ENCODE assay signal across 8 cellular contexts in the genomic region with DNA sequence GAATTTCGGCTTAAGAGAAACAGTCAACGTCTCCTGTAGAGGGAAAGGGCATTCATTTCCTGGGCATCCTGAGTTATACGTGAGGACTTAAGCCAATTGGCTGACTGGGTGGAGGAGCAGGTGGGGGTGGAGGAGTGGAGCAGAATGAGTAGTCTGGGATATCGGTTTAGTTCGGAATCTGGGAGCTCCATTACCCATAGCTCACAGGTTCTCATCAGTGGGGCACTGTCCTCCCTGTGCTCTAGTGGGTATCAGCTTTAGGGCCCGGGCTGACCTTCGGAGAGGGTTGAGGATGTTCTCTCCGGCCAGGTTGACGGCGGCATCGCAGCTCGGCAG. TPM values are rescaled to one million over a fixed set of nuclear protein-coding genes. Genes with fewer than 3 reads are reported as not detected.
DNase-seq lines count a peak whose midpoint lies in the region; ATAC-seq lines count a peak whose summit lies in the region.

No MANE protein-coding gene starts in this region.

- 2% methylated on average over 12 of the region's 12 CpGs for WGBS in HUES64

- H3K9ac ChIP-seq in HUES64 (ENCODE audit: low read depth, low read length), result peak overlapping the region; percentile 90

- H3K4me3 Mint-ChIP-seq in CD4-positive, alpha-beta memory T cell, result peak overlapping the region; percentile 87 to 97 (median 92)
- H3K4me3 Mint-ChIP-seq in activated T-helper 2 cell treated with anti-CD3 and anti-CD28 coated beads, Interferon-gamma antibody, Interleukin-2, Interleukin-4, amounts not matched to agents 10 μg/mL and 5 μg/mL and 100 μg/mL, durations not matched to agents 14 hours and 24 hours and 36 hours (ENCODE audit: low read depth), result peak overlapping the region; percentile 95

- H3K36me3 ChIP-seq in CD4-positive, alpha-beta memory T cell (ENCODE audit: insufficient read depth, low read length), result peaks cover 32% of the 10 kb centered on the region
- peaks cover 41% of the 10 kb centered on the region for H3K36me3 ChIP-seq in HUES64 (ENCODE audit: insufficient read depth, low read length)

- H3K9me3 Mint-ChIP-seq in CD4-positive, alpha-beta memory T cell, result peaks cover 0 to 2% (median 0%) of the 10 kb centered on the region in 8 donors
- H3K9me3 Mint-ChIP-seq in activated T-helper 2 cell treated with anti-CD3 and anti-CD28 coated beads, Interferon-gamma antibody, Interleukin-2, Interleukin-4, amounts not matched to agents 10 μg/mL and 5 μg/mL and 100 μg/mL, durations not matched to agents 14 hours and 24 hours and 36 hours, result no peaks in the 10 kb centered on the region

- no peak for ATAC-seq in GM19023 (IDR thresholded peaks at IDR 0.05; ENCODE audit: unreplicated experiment)

- H3K4me1 Mint-ChIP-seq in CD4-positive, alpha-beta memory T cell, result peaks cover 23 to 63% (median 46%) of the 10 kb centered on the region in 4 donors
- peaks cover 44% of the 10 kb centered on the region for H3K4me1 Mint-ChIP-seq in activated T-helper 2 cell treated with anti-CD3 and anti-CD28 coated beads, Interferon-gamma antibody, Interleukin-2, Interleukin-4, amounts not matched to agents 10 μg/mL and 5 μg/mL and 100 μg/mL, durations not matched to agents 14 hours and 24 hours and 36 hours (ENCODE audit: low read depth)

- H3K27ac Mint-ChIP-seq in CD4-positive, alpha-beta memory T cell, result peak overlapping the region; percentile 93 to 99 (median 99)
- H3K27ac Mint-ChIP-seq in activated T-helper 2 cell treated with anti-CD3 and anti-CD28 coated beads, Interferon-gamma antibody, Interleukin-2, Interleukin-4, amounts not matched to agents 10 μg/mL and 5 μg/mL and 100 μg/mL, durations not matched to agents 14 hours and 24 hours and 36 hours, result peak overlapping the region; percentile 98

- H3K9me3 ChIP-seq in CD4-positive, alpha-beta memory T cell (ENCODE audit: control insufficient read depth in 1 of 2, low read length in 2 of 2), result no peaks in the 10 kb centered on the region
- H3K9me3 ChIP-seq in HUES64 (ENCODE audit: insufficient read depth, low read depth, low read length), result no peaks in the 10 kb centered on the region
- H3K9me3 ChIP-seq in iPS-18c (ENCODE audit: control insufficient read depth, insufficient read depth, low read length), result no peaks in the 10 kb centered on the region

- peaks cover 32% of the 10 kb centered on the region for H3K4me1 ChIP-seq in CD4-positive, alpha-beta memory T cell (ENCODE audit: insufficient read depth, low read length)
- peaks cover 6% of the 10 kb centered on the region for H3K4me1 ChIP-seq in HUES64 (ENCODE audit: insufficient read depth, low read length)

- CTCF ChIA-PET in CD4-positive, alpha-beta memory T cell (lab: Charles Lee; ENCODE audit: partially characterized antibody), result interaction anchor here (0.7 to 24.1 kb wide), 8 partner anchors 10 to 246 kb away, joined by 3 to 791 read pairs (median 4); a partner anchor contains a TSS

- DNase-seq in CD4-positive, alpha-beta memory T cell, result no peak
- no peak for DNase-seq in activated T-helper 2 cell treated with anti-CD3 and anti-CD28 coated beads, Interferon-gamma antibody, Interleukin-2, Interleukin-4, amounts not matched to agents 10 μg/mL and 5 μg/mL and 100 μg/mL, durations not matched to agents 14 hours and 24 hours and 36 hours (ENCODE audit: low spot score)
- DNase-seq in substantia nigra (lab: John Stamatoyannopoulos, UW) (no peak), OCI-M2 (lab: John Stamatoyannopoulos, UW; ENCODE audit: unreplicated experiment) (no peak), EL (no peak)

- intact Hi-C loops in CD4-positive, alpha-beta memory T cell (cut with micrococcal nuclease), result loop anchor here (1.0 to 10.0 kb wide), 7 partner anchors 13 to 977 kb away; a partner anchor contains a TSS
- intact Hi-C loops in activated T-helper 2 cell treated with anti-CD3 and anti-CD28 coated beads, Interferon-gamma antibody, Interleukin-2, Interleukin-4, amounts not matched to agents 10 μg/mL and 5 μg/mL and 100 μg/mL, durations not matched to agents 14 hours and 24 hours and 36 hours (cut with micrococcal nuclease), result loop anchor here (1.0 to 2.0 kb wide), 3 partner anchors 11 to 328 kb away; a partner anchor contains a TSS

- no peaks in the 10 kb centered on the region for H3K27me3 ChIP-seq in CD4-positive, alpha-beta memory T cell (ENCODE audit: insufficient read depth, low read length)
- no peaks in the 10 kb centered on the region for H3K27me3 ChIP-seq in HUES64 (ENCODE audit: insufficient read depth, low read length)

- H3K27me3 Mint-ChIP-seq in CD4-positive, alpha-beta memory T cell, result no peaks in the 10 kb centered on the region
- H3K27me3 Mint-ChIP-seq in activated T-helper 2 cell treated with anti-CD3 and anti-CD28 coated beads, Interferon-gamma antibody, Interleukin-2, Interleukin-4, amounts not matched to agents 10 μg/mL and 5 μg/mL and 100 μg/mL, durations not matched to agents 14 hours and 24 hours and 36 hours (ENCODE audit: low read depth), result no peaks in the 10 kb centered on the region

- POLR2A ChIA-PET in CD4-positive, alpha-beta memory T cell (lab: Charles Lee; ENCODE audit: partially characterized antibody), result interaction anchor here (0.7 to 9.9 kb wide), 20 partner anchors 14 to 1120 kb away, joined by 3 to 215 read pairs (median 6); a partner anchor contains a TSS

- peaks cover 15 to 48% of the 10 kb centered on the region in 2 donors for H3K36me3 Mint-ChIP-seq in CD4-positive, alpha-beta memory T cell
- H3K36me3 Mint-ChIP-seq in activated T-helper 2 cell treated with anti-CD3 and anti-CD28 coated beads, Interferon-gamma antibody, Interleukin-2, Interleukin-4, amounts not matched to agents 10 μg/mL and 5 μg/mL and 100 μg/mL, durations not matched to agents 14 hours and 24 hours and 36 hours (ENCODE audit: low read depth), result peaks cover 39% of the 10 kb centered on the region

- peak overlapping the region; percentile 57 to 85 for H3K4me3 ChIP-seq in CD4-positive, alpha-beta memory T cell (ENCODE audit: low read length in 2 of 2)
- H3K4me3 ChIP-seq in HUES64 (ENCODE audit: low read length) (peak overlapping the region; percentile 78), iPS-18c (ENCODE audit: insufficient read depth, low read depth, low read length) (peak overlapping the region; percentile 87)

- H3K27ac ChIP-seq in CD4-positive, alpha-beta memory T cell (ENCODE audit: low read depth, low read length), result peak overlapping the region; percentile 93
- peak overlapping the region; percentile 99; the same call in 1 of the 2 replicates for H3K27ac ChIP-seq in HUES64 (ENCODE audit: low read depth, low read length)
- H3K27ac ChIP-seq in substantia nigra (ENCODE audit: low read depth, low read length, poor library complexity, severe bottlenecking), result peak overlapping the region; percentile 99

RNA-seq across cellular contexts. Expression of a gene that starts 0.7 kb away (rescaled TPM):
- 100 to 1,000 TPM; 102 to 109 TPM for total RNA-seq in CD4-positive, alpha-beta memory T cell
- polyA plus RNA-seq in CD4-positive, alpha-beta memory T cell, result 10 to 100 TPM; 43.2 to 56.8 TPM
- 45.6 TPM for polyA plus RNA-seq in HUES64 (2013, experiment 1 of 2)
- polyA plus RNA-seq in HUES64 (2013, experiment 2 of 2), result 40.9 TPM
- total RNA-seq in activated T-helper 2 cell treated with anti-CD3 and anti-CD28 coated beads, Interferon-gamma antibody, Interleukin-2, Interleukin-4, amounts not matched to agents 10 μg/mL and 5 μg/mL and 100 μg/mL, durations not matched to agents 14 hours and 24 hours and 36 hours, result 40.8 and 47.7 TPM in 2 replicates

RNA-seq across cellular contexts. Expression of a gene that starts 12.1 kb away (rescaled TPM):
- total RNA-seq in CD4-positive, alpha-beta memory T cell, result 100 to 1,000 TPM; 137 to 142 TPM
- polyA plus RNA-seq in CD4-positive, alpha-beta memory T cell, result 10 to 100 TPM; 11.6 to 21.4 TPM
- polyA plus RNA-seq in HUES64 (2013, experiment 1 of 2), result 11.2 TPM
- polyA plus RNA-seq in HUES64 (2013, experiment 2 of 2), result 15.0 TPM
- total RNA-seq in activated T-helper 2 cell treated with anti-CD3 and anti-CD28 coated beads, Interferon-gamma antibody, Interleukin-2, Interleukin-4, amounts not matched to agents 10 μg/mL and 5 μg/mL and 100 μg/mL, durations not matched to agents 14 hours and 24 hours and 36 hours, result 72.6 and 75.3 TPM in 2 replicates

RNA-seq across cellular contexts. Expression of a gene that starts 12.4 kb away (rescaled TPM):
- total RNA-seq in CD4-positive, alpha-beta memory T cell, result 1 to 10 TPM; 3.8 to 6.1 TPM
- under 1 TPM in 1 of 2 donors, not detected in 1; 0.41 TPM for polyA plus RNA-seq in CD4-positive, alpha-beta memory T cell
- polyA plus RNA-seq in HUES64 (2013, experiment 1 of 2), result 0.25 TPM
- polyA plus RNA-seq in HUES64 (2013, experiment 2 of 2), result 0.44 TPM
- 5.4 and 5.5 TPM in 2 replicates for total RNA-seq in activated T-helper 2 cell treated with anti-CD3 and anti-CD28 coated beads, Interferon-gamma antibody, Interleukin-2, Interleukin-4, amounts not matched to agents 10 μg/mL and 5 μg/mL and 100 μg/mL, durations not matched to agents 14 hours and 24 hours and 36 hours

RNA-seq across cellular contexts. Expression of a gene that starts 43.1 kb away (rescaled TPM):
- total RNA-seq in CD4-positive, alpha-beta memory T cell, result under 1 TPM in 1 of 2 experiments, not detected in 1; 0.32 TPM
- under 1 TPM in 1 of 2 donors, not detected in 1; 0.02 TPM for polyA plus RNA-seq in CD4-positive, alpha-beta memory T cell
- polyA plus RNA-seq in HUES64 (2013, experiment 1 of 2), result 10.5 TPM
- polyA plus RNA-seq in HUES64 (2013, experiment 2 of 2), result 13.0 TPM
- 0.02 and 0.34 TPM in 2 replicates for total RNA-seq in activated T-helper 2 cell treated with anti-CD3 and anti-CD28 coated beads, Interferon-gamma antibody, Interleukin-2, Interleukin-4, amounts not matched to agents 10 μg/mL and 5 μg/mL and 100 μg/mL, durations not matched to agents 14 hours and 24 hours and 36 hours
